ENCODE assay signal across 41 cellular contexts in the genomic region with DNA sequence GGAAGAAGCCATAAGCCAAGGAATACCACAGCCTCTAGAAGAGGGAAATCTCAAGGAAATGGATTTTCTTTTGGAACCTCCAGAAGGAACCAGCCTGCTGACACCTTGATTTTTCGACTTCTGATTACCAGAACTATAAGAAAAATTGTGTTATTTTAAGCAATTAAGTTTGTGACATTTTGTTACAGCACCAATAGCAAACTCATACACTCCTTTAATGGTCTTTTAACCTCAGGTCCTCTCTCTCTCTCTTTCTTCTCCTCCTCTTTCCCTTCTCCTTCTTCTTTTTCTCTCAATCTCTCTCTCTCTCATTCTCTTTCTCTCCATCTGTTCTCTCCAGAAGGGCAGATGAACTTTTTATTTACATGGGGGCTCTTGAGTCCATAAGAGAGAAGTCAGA.
"Had no signal": no experiment of that assay in that cellular context is flagged by ENCODE, and none has a peak within 500 bp of the region (broad histone marks: within the 10 kb centered on the region; RNA-seq: fewer than 3 reads in every experiment).

No MANE protein-coding gene starts in this region.

- FAIRE-seq: astrocyte, bronchial epithelial cell had no signal

- H3K36me3 Mint-ChIP-seq: activated naive CD4-positive, alpha-beta T cell treated with anti-CD3 and anti-CD28 coated beads, Interleukin-2, amount 10 ng/mL, durations not matched to agents 7 days and 5 days; activated naive CD4-positive, alpha-beta T cell treated with anti-CD3 and anti-CD28 coated beads, Interleukin-2, amount 50 U/mL, for 24 hours; activated naive CD8-positive, alpha-beta T cell treated with anti-CD3 and anti-CD28 coated beads for 36 hours had no signal

- H3K36me3 ChIP-seq: adrenal gland, brain microvascular endothelial cell, breast epithelium, cardiac muscle cell had no signal

- H3K4me3 ChIP-seq: adrenal gland, ascending aorta, body of pancreas, breast epithelium, cardiac muscle cell had no signal

- H3K27ac ChIP-seq: adrenal gland, ascending aorta, body of pancreas, brain microvascular endothelial cell, breast epithelium, cardiac muscle cell had no signal

- H3K4me1 ChIP-seq: adrenal gland, ascending aorta, breast epithelium had no signal

- H3K27me3 ChIP-seq: adrenal gland, ascending aorta, body of pancreas, brain microvascular endothelial cell, breast epithelium, cardiac muscle cell had no signal

- H3K27me3 Mint-ChIP-seq: activated naive CD4-positive, alpha-beta T cell treated with anti-CD3 and anti-CD28 coated beads, Interleukin-2, amount 10 ng/mL, durations not matched to agents 7 days and 5 days; activated naive CD8-positive, alpha-beta T cell; activated naive CD8-positive, alpha-beta T cell treated with anti-CD3 and anti-CD28 coated beads, Interleukin-2, amount 50 U/mL, for 24 hours; activated T-helper 17 cell treated with anti-CD3 and anti-CD28 coated beads, Interleukin-2, amount 50 U/mL, for 72 hours; central memory CD8-positive, alpha-beta T cell had no signal

- H3K9me3 ChIP-seq: adrenal gland, body of pancreas had no signal

- H3K4me1 Mint-ChIP-seq: activated T-helper 17 cell treated with anti-CD3 and anti-CD28 coated beads, Interleukin-2, amount 50 U/mL, for 72 hours had no signal

- H3K4me3 Mint-ChIP-seq: activated naive CD4-positive, alpha-beta T cell treated with anti-CD3 and anti-CD28 coated beads for 36 hours; activated naive CD4-positive, alpha-beta T cell treated with anti-CD3 and anti-CD28 coated beads, Interleukin-2, amount 10 ng/mL, durations not matched to agents 7 days and 5 days; activated naive CD4-positive, alpha-beta T cell treated with anti-CD3 and anti-CD28 coated beads, Interleukin-2, amount 50 U/mL, for 24 hours; activated naive CD8-positive, alpha-beta T cell; activated naive CD8-positive, alpha-beta T cell treated with anti-CD3 and anti-CD28 coated beads for 36 hours; activated naive CD8-positive, alpha-beta T cell treated with anti-CD3 and anti-CD28 coated beads, Interleukin-2, amount 10 ng/mL, durations not matched to agents 7 days and 5 days; activated naive CD8-positive, alpha-beta T cell treated with anti-CD3 and anti-CD28 coated beads, Interleukin-2, amount 50 U/mL, for 24 hours; activated T-cell treated with anti-CD3 and anti-CD28 coated beads, Interleukin-2, amount 50 U/mL, for 24 hours; activated T-cell treated with anti-CD3 and anti-CD28 coated beads, Interleukin-2, amount 50 U/mL, for 4 hours; activated T-cell treated with anti-CD3 and anti-CD28 coated beads, Interleukin-2, amount 50 U/mL, for 72 hours; activated T-helper 1 cell treated with anti-CD3 and anti-CD28 coated beads, Interleukin-12 subunit alpha, Interleukin-12 subunit beta, Interleukin-2, Interleukin-4 antibody, amounts not matched to agents 30 ng/mL and 10 ng/mL and 1 ng/mL, durations not matched to agents 14 hours and 24 hours and 36 hours; activated T-helper 17 cell treated with anti-CD3 and anti-CD28 coated beads, Interleukin-2, amount 50 U/mL, for 72 hours; brain; central memory CD8-positive, alpha-beta T cell had no signal

- H3K9me3 Mint-ChIP-seq: activated naive CD4-positive, alpha-beta T cell treated with anti-CD3 and anti-CD28 coated beads, Interleukin-2, amount 50 U/mL, for 24 hours had no signal

- H3K27ac Mint-ChIP-seq: activated naive CD4-positive, alpha-beta T cell treated with anti-CD3 and anti-CD28 coated beads for 36 hours; activated naive CD4-positive, alpha-beta T cell treated with anti-CD3 and anti-CD28 coated beads, Interleukin-2, amount 10 ng/mL, durations not matched to agents 7 days and 5 days; activated naive CD4-positive, alpha-beta T cell treated with anti-CD3 and anti-CD28 coated beads, Interleukin-2, amount 50 U/mL, for 24 hours; activated naive CD4-positive, alpha-beta T cell treated with anti-CD3 and anti-CD28 coated beads, Interleukin-2, amount 50 U/mL, for 72 hours; activated naive CD8-positive, alpha-beta T cell; activated naive CD8-positive, alpha-beta T cell treated with anti-CD3 and anti-CD28 coated beads for 36 hours; activated naive CD8-positive, alpha-beta T cell treated with anti-CD3 and anti-CD28 coated beads, Interleukin-2, amount 10 ng/mL, durations not matched to agents 7 days and 5 days; activated naive CD8-positive, alpha-beta T cell treated with anti-CD3 and anti-CD28 coated beads, Interleukin-2, amount 50 U/mL, for 24 hours; activated T-cell treated with anti-CD3 and anti-CD28 coated beads, Interleukin-2, amount 50 U/mL, for 24 hours; activated T-cell treated with anti-CD3 and anti-CD28 coated beads, Interleukin-2, amount 50 U/mL, for 72 hours; activated T-helper 1 cell treated with anti-CD3 and anti-CD28 coated beads, Interleukin-12 subunit alpha, Interleukin-12 subunit beta, Interleukin-2, Interleukin-4 antibody, amounts not matched to agents 30 ng/mL and 10 ng/mL and 1 ng/mL, durations not matched to agents 14 hours and 24 hours and 36 hours; activated T-helper 17 cell treated with anti-CD3 and anti-CD28 coated beads, Interleukin-2, amount 50 U/mL, for 72 hours; activated T-helper 2 cell treated with anti-CD3 and anti-CD28 coated beads, Interferon-gamma antibody, Interleukin-2, Interleukin-4, amounts not matched to agents 10 μg/mL and 5 μg/mL and 100 μg/mL, durations not matched to agents 14 hours and 24 hours and 36 hours; brain had no signal

- DNase-seq: activated effector memory CD4-positive, alpha-beta T cell treated with anti-CD3 and anti-CD28 coated beads, Interleukin-2, amount 50 U/mL, for 16 hours; activated effector memory CD4-positive, alpha-beta T cell treated with Interleukin-2 at 50 U/mL for 16 hours; activated gamma-delta T cell; activated gamma-delta T cell treated with Interleukin-2 at 50 U/mL for 16 hours; activated naive CD4-positive, alpha-beta T cell; activated naive CD4-positive, alpha-beta T cell treated with anti-CD3 and anti-CD28 coated beads for 36 hours; activated naive CD4-positive, alpha-beta T cell treated with anti-CD3 and anti-CD28 coated beads, Interleukin-2, amount 10 ng/mL, durations not matched to agents 7 days and 5 days; activated naive CD4-positive, alpha-beta T cell treated with anti-CD3 and anti-CD28 coated beads, Interleukin-2, amount 50 U/mL, for 16 hours; activated naive CD4-positive, alpha-beta T cell treated with Interleukin-2 at 50 U/mL for 16 hours; activated naive CD8-positive, alpha-beta T cell treated with anti-CD3 and anti-CD28 coated beads for 36 hours; activated naive CD8-positive, alpha-beta T cell treated with anti-CD3 and anti-CD28 coated beads, Interleukin-2, amount 10 ng/mL, durations not matched to agents 7 days and 5 days; activated naive CD8-positive, alpha-beta T cell treated with anti-CD3 and anti-CD28 coated beads, Interleukin-2, amount 50 U/mL, for 24 hours; activated T-cell treated with anti-CD3 and anti-CD28 coated beads for 4 hours; activated T-cell treated with anti-CD3 and anti-CD28 coated beads, Interleukin-2, amount 50 U/mL, for 1 hour; activated T-cell treated with anti-CD3 and anti-CD28 coated beads, Interleukin-2, amount 50 U/mL, for 24 hours; activated T-cell treated with anti-CD3 and anti-CD28 coated beads, Interleukin-2, amount 50 U/mL, for 4 hours; activated T-cell treated with anti-CD3 and anti-CD28 coated beads, Interleukin-2, amount 50 U/mL, for 48 hours; activated T-cell treated with anti-CD3 and anti-CD28 coated beads, Interleukin-2, amount 50 U/mL, for 72 hours; adrenal gland; amniotic stem cell; amygdala; anterior cingulate cortex; aorta; body of pancreas; brain microvascular endothelial cell; caudate nucleus; central memory CD4-positive, alpha-beta T cell; cerebellar nuclear complex had no signal

- ATAC-seq: activated naive CD4-positive, alpha-beta T cell treated with anti-CD3 and anti-CD28 coated beads, Interleukin-2, amount 50 U/mL, for 72 hours; activated naive CD8-positive, alpha-beta T cell treated with anti-CD3 and anti-CD28 coated beads, Interleukin-2, amount 50 U/mL, for 24 hours; activated T-cell treated with anti-CD3 and anti-CD28 coated beads, Interleukin-2, amount 50 U/mL, for 4 hours; activated T-cell treated with anti-CD3 and anti-CD28 coated beads, Interleukin-2, amount 50 U/mL, for 72 hours; activated T-helper 17 cell treated with anti-CD3 and anti-CD28 coated beads, Interleukin-2, amount 50 U/mL, for 72 hours; body of pancreas had no signal
